Comparison of ENCODE assay signal across 30 cellular contexts in genomic region chr4:86835677-86836076, GRCh38. TPM values are rescaled to one million over a fixed set of nuclear protein-coding genes. Genes with fewer than 3 reads are reported as not detected.
"Had no signal": no experiment of that assay in that cellular context is flagged by ENCODE, and none has a peak within 500 bp of the region (broad histone marks: within the 10 kb centered on the region; RNA-seq: fewer than 3 reads in every experiment).

No MANE protein-coding gene starts in this region.

- DNase-seq: activated CD4-positive, alpha-beta T cell treated with anti-CD3 and anti-CD28 coated beads for 4 hours; activated CD8-positive, alpha-beta memory T cell treated with anti-CD3 and anti-CD28 coated beads, Interleukin-2, amount 50 U/mL, for 48 hours; activated CD8-positive, alpha-beta T cell treated with anti-CD3 and anti-CD28 coated beads, Interleukin-2, amount 10 ng/mL, durations not matched to agents 7 days and 5 days; activated naive CD4-positive, alpha-beta T cell treated with anti-CD3 and anti-CD28 coated beads, Interleukin-2, amount 50 U/mL, for 16 hours; activated T-cell treated with anti-CD3 and anti-CD28 coated beads, Interleukin-2, amount 50 U/mL, for 1 hour; amniotic stem cell; KG1; NCI-H1092; NCI-H1694; NCI-H2107; NCI-H2171 treated with DMSO at 0.1 percent for 48 hours; NCI-H345; NCI-H510A; NCI-H526 treated with DMSO at 0.1 percent for 48 hours; NCI-H82; NK-92 treated with Interleukin-12 subunit alpha and Interleukin-12 subunit beta, amount 100 ng/mL, for 24 hours; Peyer's patch; Right ventricle myocardium superior; SJCRH30; SW 1271 had no signal

- H3K4me1 Mint-ChIP-seq: brain had no signal

- H3K4me1 ChIP-seq: Peyer's patch had no signal

- H3K9me3 Mint-ChIP-seq: T-helper 2 cell treated with Interferon-gamma antibody and Interleukin-4, amounts not matched to agents 5 μg/mL and 100 μg/mL, for 36 hours had no signal

- FAIRE-seq: astrocyte had no signal

- H3K9me3 ChIP-seq: Peyer's patch, SJCRH30 had no signal

- H3K27me3 ChIP-seq: cardiac muscle cell, Peyer's patch, SJCRH30 had no signal

- ATAC-seq: activated CD4-positive, CD25-positive, alpha-beta regulatory T cell treated with anti-CD3 and anti-CD28 coated beads, Interleukin-2, amount 50 U/mL, for 24 hours; activated CD8-positive, alpha-beta T cell treated with anti-CD3 and anti-CD28 coated beads, Interleukin-2, amount 10 ng/mL, durations not matched to agents 7 days and 5 days; SK-N-SH treated with all-trans-retinoic acid at 6 μM for 48 hours had no signal

- H3K36me3 ChIP-seq: cardiac muscle cell, Peyer's patch, SJCRH30 had no signal

- H3K36me3 Mint-ChIP-seq: brain had no signal

- H3K27ac ChIP-seq: cardiac muscle cell, Peyer's patch, RWPE1, SJCRH30 had no signal

- H3K4me3 ChIP-seq: cardiac muscle cell, Peyer's patch, SJCRH30 had no signal

- H3K27ac Mint-ChIP-seq: activated CD8-positive, alpha-beta T cell treated with anti-CD3 and anti-CD28 coated beads, Interleukin-2, amount 10 ng/mL, durations not matched to agents 7 days and 5 days; brain; T-helper 2 cell treated with Interferon-gamma antibody and Interleukin-4, amounts not matched to agents 5 μg/mL and 100 μg/mL, for 36 hours had no signal

- H3K27me3 Mint-ChIP-seq: brain had no signal

- H3K4me3 Mint-ChIP-seq: activated CD8-positive, alpha-beta T cell treated with anti-CD3 and anti-CD28 coated beads, Interleukin-2, amount 10 ng/mL, durations not matched to agents 7 days and 5 days; brain; T-helper 2 cell treated with Interferon-gamma antibody and Interleukin-4, amounts not matched to agents 5 μg/mL and 100 μg/mL, for 36 hours had no signal

RNA-seq across cellular contexts. Expression of gene SLC10A6, which starts 13.5 kb away (rescaled TPM):
- total RNA-seq: activated CD8-positive, alpha-beta T cell treated with anti-CD3 and anti-CD28 coated beads, Interleukin-2, amount 10 ng/mL, durations not matched to agents 7 days and 5 days; astrocyte; cardiac muscle cell; LHCN-M2; M059J; SJCRH30; T-helper 1 cell treated with Interleukin-12 subunit alpha and Interleukin-12 subunit beta and Interleukin-4 antibody, amounts not matched to agents 30 ng/mL and 1 ng/mL, for 36 hours had no signal
- polyA plus RNA-seq: cardiac muscle cell had no signal

RNA-seq across cellular contexts. Expression of gene C4orf36, which starts 56.5 kb away (rescaled TPM):
- total RNA-seq: astrocyte; cardiac muscle cell; LHCN-M2; T-helper 1 cell treated with Interleukin-12 subunit alpha and Interleukin-12 subunit beta and Interleukin-4 antibody, amounts not matched to agents 30 ng/mL and 1 ng/mL, for 36 hours had no signal
